In the genomic region with DNA sequence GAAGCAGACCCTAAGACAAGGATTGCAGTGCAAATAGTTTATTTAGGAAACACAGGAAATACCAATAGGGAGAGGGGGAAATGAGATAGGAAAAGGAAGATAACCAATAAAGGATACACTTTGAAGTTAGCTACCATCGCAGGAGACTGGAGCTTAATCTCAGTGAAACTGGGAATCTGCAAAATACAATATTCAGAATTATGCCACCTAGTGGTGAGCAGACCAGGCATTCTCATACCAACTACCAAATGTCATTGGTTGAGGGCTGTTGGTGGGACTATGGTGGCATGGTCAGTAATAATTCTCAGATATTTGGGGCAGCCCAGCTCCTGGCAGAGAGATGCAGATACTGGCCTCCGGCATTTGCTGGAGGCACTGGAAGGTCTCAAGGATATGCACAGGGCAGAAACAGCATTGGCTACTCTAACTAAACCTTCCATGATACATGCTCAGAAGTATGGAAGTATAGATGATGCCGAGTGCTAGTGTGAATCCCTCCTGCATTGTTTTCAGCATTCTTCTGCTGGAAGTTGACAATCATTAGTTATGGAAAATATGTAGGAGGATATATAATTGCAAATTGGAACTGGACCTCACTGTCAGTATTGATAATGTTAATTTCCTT, we compare ENCODE assay signal across 8 cellular contexts. TPM values are rescaled to one million over a fixed set of nuclear protein-coding genes. Genes with fewer than 3 reads are reported as not detected.
DNase-seq lines count a peak whose midpoint lies in the region; ATAC-seq and TF ChIP-seq lines count a peak whose summit lies in the region.

No MANE protein-coding gene starts in this region.

- WGBS in tibial nerve, 2 donors, result 64 to 69% methylated on average over 3 of the region's 3 CpGs

- H3K4me3 ChIP-seq in Jurkat, Clone E6-1 (ENCODE audit: low read length), result no peak overlapping the region
- no peak overlapping the region for H3K4me3 ChIP-seq in tibial nerve

- intact Hi-C loops in activated CD8-positive, alpha-beta T cell treated with anti-CD3 and anti-CD28 coated beads for 36 hours (cut with micrococcal nuclease), result no loop called here

- ATAC-seq in activated CD8-positive, alpha-beta T cell treated with anti-CD3 and anti-CD28 coated beads for 36 hours, result no peak
- no peak for ATAC-seq in HG03378 (IDR thresholded peaks at IDR 0.05; ENCODE audit: unreplicated experiment)
- no peak for ATAC-seq in HG03442 (IDR thresholded peaks at IDR 0.05; ENCODE audit: unreplicated experiment)

- H3K4me1 Mint-ChIP-seq in activated CD4-positive, alpha-beta T cell treated with anti-CD3 and anti-CD28 coated beads, Interleukin-2, amount 10 ng/mL, durations not matched to agents 7 days and 5 days, result no peaks in the 10 kb centered on the region
- peaks cover 2% of the 10 kb centered on the region for H3K4me1 Mint-ChIP-seq in activated CD8-positive, alpha-beta T cell treated with anti-CD3 and anti-CD28 coated beads for 36 hours (ENCODE audit: low read depth)

- CTCF ChIA-PET in activated CD4-positive, alpha-beta T cell treated with anti-CD3 and anti-CD28 coated beads, Interleukin-2, amount 10 ng/mL, durations not matched to agents 7 days and 5 days (lab: Charles Lee), result interaction anchor here (0.7 to 1.5 kb wide), 3 partner anchors 9 to 285 kb away, joined by 3 to 4 read pairs (median 3); no protein-coding TSS in a partner anchor
- CTCF ChIA-PET in activated CD8-positive, alpha-beta T cell treated with anti-CD3 and anti-CD28 coated beads for 36 hours (lab: Charles Lee), result interaction anchor here (0.6 to 3.9 kb wide), 30 partner anchors 9 to 353 kb away, joined by 3 to 29 read pairs (median 3); a partner anchor contains a TSS

- POLR2A ChIA-PET in activated CD4-positive, alpha-beta T cell treated with anti-CD3 and anti-CD28 coated beads, Interleukin-2, amount 10 ng/mL, durations not matched to agents 7 days and 5 days (lab: Charles Lee), result no interaction called here
- POLR2A ChIA-PET in activated CD8-positive, alpha-beta T cell treated with anti-CD3 and anti-CD28 coated beads for 36 hours (lab: Charles Lee), result interaction anchor here (0.5 to 1.5 kb wide), 4 partner anchors 11 to 285 kb away, joined by 3 to 4 read pairs (median 4); a partner anchor contains a TSS

- no peaks in the 10 kb centered on the region for H3K36me3 ChIP-seq in tibial nerve

- no peaks in the 10 kb centered on the region for H3K27me3 Mint-ChIP-seq in activated CD4-positive, alpha-beta T cell treated with anti-CD3 and anti-CD28 coated beads, Interleukin-2, amount 10 ng/mL, durations not matched to agents 7 days and 5 days
- no peaks in the 10 kb centered on the region for H3K27me3 Mint-ChIP-seq in activated CD8-positive, alpha-beta T cell treated with anti-CD3 and anti-CD28 coated beads for 36 hours

- TF ChIP-seq CTCF in activated CD8-positive, alpha-beta T cell treated with anti-CD3 and anti-CD28 coated beads for 36 hours (IDR thresholded peaks at IDR 0.05), result peak; percentile 82
- peak; percentile 35 to 65 (median 53) for TF ChIP-seq CTCF in tibial nerve (IDR thresholded peaks at IDR 0.05)

- no peaks in the 10 kb centered on the region for H3K4me1 ChIP-seq in tibial nerve

- no peak overlapping the region for H3K27ac Mint-ChIP-seq in activated CD4-positive, alpha-beta T cell treated with anti-CD3 and anti-CD28 coated beads, Interleukin-2, amount 10 ng/mL, durations not matched to agents 7 days and 5 days
- H3K27ac Mint-ChIP-seq in activated CD8-positive, alpha-beta T cell treated with anti-CD3 and anti-CD28 coated beads for 36 hours, result no peak overlapping the region

- TF ChIP-seq POLR2A in tibial nerve (IDR thresholded peaks at IDR 0.05), result no peak

- H3K27ac ChIP-seq in tibial nerve, result no peak overlapping the region

- TF ChIP-seq EP300 in tibial nerve (IDR thresholded peaks at IDR 0.05), result no peak

- no peaks in the 10 kb centered on the region for H3K9me3 ChIP-seq in tibial nerve

- no peaks in the 10 kb centered on the region for H3K27me3 ChIP-seq in tibial nerve

- DNase-seq in activated CD4-positive, alpha-beta T cell treated with anti-CD3 and anti-CD28 coated beads, Interleukin-2, amount 10 ng/mL, durations not matched to agents 7 days and 5 days, result peak; percentile 16
- no peak for DNase-seq in activated CD4-positive, alpha-beta T cell treated with anti-CD3 and anti-CD28 coated beads, Interleukin-2, amount 50 U/mL, for 1 hour
- DNase-seq in Jurkat, Clone E6-1 (ENCODE audit: low read depth, low spot score), result peak; percentile 24
- DNase-seq in activated CD8-positive, alpha-beta T cell treated with anti-CD3 and anti-CD28 coated beads for 36 hours, result peak; percentile 37
- DNase-seq in iPS-NIHi11 (ENCODE audit: low spot score) (peak; percentile 68), tibial nerve (ENCODE audit: low spot score in 2 of 2) (peak in 1 of 2 donors; percentile 27)

- H3K4me3 Mint-ChIP-seq in activated CD4-positive, alpha-beta T cell treated with anti-CD3 and anti-CD28 coated beads, Interleukin-2, amount 10 ng/mL, durations not matched to agents 7 days and 5 days, result no peak overlapping the region
- no peak overlapping the region for H3K4me3 Mint-ChIP-seq in activated CD8-positive, alpha-beta T cell treated with anti-CD3 and anti-CD28 coated beads for 36 hours

- peaks cover 5% of the 10 kb centered on the region for H3K36me3 Mint-ChIP-seq in activated CD4-positive, alpha-beta T cell treated with anti-CD3 and anti-CD28 coated beads, Interleukin-2, amount 10 ng/mL, durations not matched to agents 7 days and 5 days (ENCODE audit: low read depth)
- peaks cover 2% of the 10 kb centered on the region for H3K36me3 Mint-ChIP-seq in activated CD8-positive, alpha-beta T cell treated with anti-CD3 and anti-CD28 coated beads for 36 hours (ENCODE audit: low read depth)

- H3K9me3 Mint-ChIP-seq in activated CD4-positive, alpha-beta T cell treated with anti-CD3 and anti-CD28 coated beads, Interleukin-2, amount 10 ng/mL, durations not matched to agents 7 days and 5 days, result peaks cover 5% of the 10 kb centered on the region
- H3K9me3 Mint-ChIP-seq in activated CD8-positive, alpha-beta T cell treated with anti-CD3 and anti-CD28 coated beads for 36 hours, result no peaks in the 10 kb centered on the region

RNA-seq across cellular contexts. Expression of a gene that starts 11.8 kb away (rescaled TPM):
- total RNA-seq in activated CD4-positive, alpha-beta T cell treated with anti-CD3 and anti-CD28 coated beads, Interleukin-2, amount 10 ng/mL, durations not matched to agents 7 days and 5 days, result 1 to 10 TPM; 3.0 to 3.5 TPM
- 7.9 TPM for polyA plus RNA-seq in Jurkat, Clone E6-1 (2012; ENCODE audit: insufficient read depth, insufficient read length)
- 1 to 10 TPM; 3.5 to 4.1 TPM for total RNA-seq in activated CD8-positive, alpha-beta T cell treated with anti-CD3 and anti-CD28 coated beads for 36 hours
- total RNA-seq in tibial nerve, result 1 to 10 TPM in 2 of 4 donors, under 1 TPM in 2; 0.39 to 2.3 (median 1.3) TPM

RNA-seq across cellular contexts. Expression of a gene that starts 38.6 kb away (rescaled TPM):
- total RNA-seq in activated CD4-positive, alpha-beta T cell treated with anti-CD3 and anti-CD28 coated beads, Interleukin-2, amount 10 ng/mL, durations not matched to agents 7 days and 5 days, result 1 to 10 TPM; 2.5 to 2.7 TPM
- polyA plus RNA-seq in Jurkat, Clone E6-1 (2012; ENCODE audit: insufficient read depth, insufficient read length), result 0.42 TPM
- total RNA-seq in activated CD8-positive, alpha-beta T cell treated with anti-CD3 and anti-CD28 coated beads for 36 hours, result 1 to 10 TPM; 4.2 to 4.7 TPM
- 1 to 10 TPM; 1.7 to 7.6 (median 3.4) TPM for total RNA-seq in tibial nerve
